In genomic region chr14:54979039-54979438, GRCh38 we compare ENCODE assay signal across 22 cellular contexts.
"Had no signal": no experiment of that assay in that cellular context is flagged by ENCODE, and none has a peak within 500 bp of the region (broad histone marks: within the 10 kb centered on the region; RNA-seq: fewer than 3 reads in every experiment).

No MANE protein-coding gene starts in this region.

- ATAC-seq: foreskin keratinocyte; left cardiac atrium; lower lobe of right lung; naive thymus-derived CD4-positive, alpha-beta T cell; sciatic nerve had no signal

- H3K4me3 Mint-ChIP-seq: endodermal cell; immature natural killer cell; naive thymus-derived CD4-positive, alpha-beta T cell; neural crest cell had no signal

- H3K4me3 ChIP-seq: coronary artery, left ventricle myocardium inferior, lower lobe of right lung, spleen, stomach, thoracic aorta, transverse colon had no signal

- H3K9me3 Mint-ChIP-seq: endodermal cell; naive thymus-derived CD4-positive, alpha-beta T cell; neural crest cell had no signal

- H3K27ac Mint-ChIP-seq: endodermal cell, immature natural killer cell had no signal

- H3K4me1 Mint-ChIP-seq: neural crest cell had no signal

- H3K27me3 Mint-ChIP-seq: naive thymus-derived CD4-positive, alpha-beta T cell had no signal

- H3K9me3 ChIP-seq: left ventricle myocardium inferior, lower lobe of right lung, spleen, stomach, thoracic aorta, transverse colon had no signal

- H3K4me1 ChIP-seq: left ventricle myocardium inferior, lower lobe of right lung, stomach, transverse colon had no signal

- H3K36me3 ChIP-seq: left ventricle myocardium inferior, lower lobe of right lung, thoracic aorta, transverse colon had no signal

- H3K27ac ChIP-seq: coronary artery, foreskin keratinocyte, left ventricle myocardium inferior, lower lobe of right lung, spleen, stomach, thoracic aorta, transverse colon had no signal

- DNase-seq: effector CD4-positive, alpha-beta T cell; endodermal cell; erythroblast; foreskin keratinocyte; immature natural killer cell; left cardiac atrium; left ventricle myocardium inferior; lower lobe of right lung; naive thymus-derived CD4-positive, alpha-beta T cell; posterior cingulate gyrus; spleen; stimulated activated CD4-positive, alpha-beta T cell treated with anti-CD3 and anti-CD28 coated beads, Interleukin-15, amount 100 ng/mL, for 24 hours; stimulated activated CD4-positive, alpha-beta T cell treated with anti-CD3 and anti-CD28 coated beads, Interleukin-1b, Interleukin-23, amount 100 ng/mL, for 48 hours; stimulated activated CD4-positive, alpha-beta T cell treated with anti-CD3 and anti-CD28 coated beads, Interleukin-4, amount 100 ng/mL, for 24 hours; stimulated activated naive CD4-positive, alpha-beta T cell; stomach; substantia nigra; transverse colon had no signal

- H3K27me3 ChIP-seq: foreskin keratinocyte, spleen, stomach, transverse colon had no signal
